Comparison of ENCODE assay signal across 30 cellular contexts in genomic region chr14:80764921-80765507, GRCh38.
"Had no signal": no experiment of that assay in that cellular context is flagged by ENCODE, and none has a peak within 500 bp of the region (broad histone marks: within the 10 kb centered on the region; RNA-seq: fewer than 3 reads in every experiment).

No MANE protein-coding gene starts in this region.

- H3K27ac ChIP-seq: ascending aorta, cardiac muscle cell, coronary artery, dorsolateral prefrontal cortex, gastroesophageal sphincter, neural progenitor cell, parathyroid adenoma, spleen, tibial nerve, WERI-Rb-1 had no signal

- H3K27me3 ChIP-seq: ascending aorta, cardiac muscle cell, dorsolateral prefrontal cortex, gastroesophageal sphincter, neural progenitor cell, spleen, tibial nerve had no signal

- H2AFZ ChIP-seq: neural progenitor cell, parathyroid adenoma had no signal

- ATAC-seq: gastroesophageal sphincter, natural killer cell, right cardiac atrium had no signal

- H3K4me3 ChIP-seq: ascending aorta, cardiac muscle cell, coronary artery, dorsolateral prefrontal cortex, gastroesophageal sphincter, neural progenitor cell, spleen, tibial nerve had no signal

- H3K36me3 ChIP-seq: ascending aorta, cardiac muscle cell, gastroesophageal sphincter, neural progenitor cell, WERI-Rb-1 had no signal

- H3K4me2 ChIP-seq: neural progenitor cell had no signal

- H3K9me3 ChIP-seq: ascending aorta had no signal

- H3K9ac ChIP-seq: neural progenitor cell, parathyroid adenoma had no signal

- H3K4me1 ChIP-seq: ascending aorta, gastroesophageal sphincter, neural progenitor cell, spleen, tibial nerve had no signal

- DNase-seq: activated CD4-positive, alpha-beta memory T cell treated with anti-CD3 and anti-CD28 coated beads for 36 hours; activated CD4-positive, alpha-beta T cell treated with anti-CD3 and anti-CD28 coated beads, Interleukin-2, amount 10 ng/mL, durations not matched to agents 24 days and 14 days; activated CD4-positive, CD25-positive, alpha-beta regulatory T cell treated with anti-CD3 and anti-CD28 coated beads, Interleukin-2, amount 50 U/mL, for 72 hours; activated CD8-positive, alpha-beta memory T cell treated with anti-CD3 and anti-CD28 coated beads, Interleukin-2, amount 50 U/mL, for 4 hours; activated gamma-delta T cell; activated naive CD4-positive, alpha-beta T cell treated with anti-CD3 and anti-CD28 coated beads, Interleukin-2, amount 10 ng/mL, durations not matched to agents 7 days and 5 days; activated naive CD8-positive, alpha-beta T cell treated with anti-CD3 and anti-CD28 coated beads, Interleukin-2, amount 10 ng/mL, durations not matched to agents 7 days and 5 days; activated T-cell treated with anti-CD3 and anti-CD28 coated beads, Interleukin-2, amount 50 U/mL, for 24 hours; cerebellar nuclear complex; dorsolateral prefrontal cortex; effector memory CD4-positive, alpha-beta T cell; head of caudate nucleus; hippocampal formation; immature natural killer cell; kidney; mesenchymal stem cell; natural killer cell; occipital lobe; right cardiac atrium; spleen; stimulated activated naive CD4-positive, alpha-beta T cell treated with Interleukin-2 at 50 U/mL for 16 hours; T-helper 9 cell; WERI-Rb-1 had no signal
